In the genomic region with DNA sequence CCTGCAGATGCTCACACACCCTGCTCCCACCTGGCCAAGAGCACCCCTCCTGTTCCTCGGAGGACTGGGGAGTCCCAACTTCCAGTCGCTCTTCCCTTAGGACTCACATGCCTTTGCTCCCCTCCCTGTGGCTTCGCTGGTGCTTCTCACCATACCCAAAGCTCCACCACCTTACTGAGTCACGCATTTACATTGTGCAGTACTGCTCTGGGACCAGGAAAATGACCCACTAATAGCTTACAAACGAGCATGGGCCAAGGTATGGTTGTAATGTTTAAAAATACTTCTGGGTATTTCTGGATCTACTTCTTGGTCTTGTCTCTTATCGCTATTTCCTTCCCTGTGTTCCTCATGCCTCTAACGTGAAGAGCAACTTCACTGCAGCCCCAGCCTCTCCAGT, we compare ENCODE assay signal across 19 cellular contexts. TPM values are rescaled to one million over a fixed set of nuclear protein-coding genes. Genes with fewer than 3 reads are reported as not detected.
DNase-seq lines count a peak whose midpoint lies in the region; ATAC-seq lines count a peak whose summit lies in the region.
"Had no signal": no experiment of that assay in that cellular context is flagged by ENCODE, and none has a peak within 500 bp of the region (broad histone marks: within the 10 kb centered on the region; RNA-seq: fewer than 3 reads in every experiment).

No MANE protein-coding gene starts in this region.

- peak overlapping the region; percentile 50 for H3K27ac ChIP-seq in skeletal muscle tissue (ENCODE audit: low read depth, low read length)
- H3K27ac ChIP-seq: 22Rv1 had no signal

- peaks cover 9% of the 10 kb centered on the region for H3K36me3 Mint-ChIP-seq in natural killer cell treated with Interleukin-12 subunit alpha and Interleukin-12 subunit beta and Interleukin-15 and Interleukin-18, amount 100 ng/mL, for 72 hours

- no peak overlapping the region for H3K4me3 ChIP-seq in skeletal muscle tissue (ENCODE audit: low read length in 3 of 3)

- no peaks in the 10 kb centered on the region for H3K9me3 Mint-ChIP-seq in natural killer cell treated with Interleukin-12 subunit alpha and Interleukin-12 subunit beta and Interleukin-15 and Interleukin-18, amount 100 ng/mL, for 72 hours

- H3K4me3 Mint-ChIP-seq in natural killer cell treated with Interleukin-12 subunit alpha and Interleukin-12 subunit beta and Interleukin-15 and Interleukin-18, amount 100 ng/mL, for 72 hours = no peak overlapping the region
- H3K4me3 Mint-ChIP-seq: B cell had no signal

- peaks cover 3 to 17% of the 10 kb centered on the region in 2 donors for H3K4me1 Mint-ChIP-seq in natural killer cell treated with Interleukin-12 subunit alpha and Interleukin-12 subunit beta and Interleukin-15 and Interleukin-18, amount 100 ng/mL, for 72 hours (ENCODE audit: low read depth in 2 of 2)

- intact Hi-C loops in Right ventricle myocardium inferior (cut with DNase I) = no loop called here
- intact Hi-C loops in cardiac septum (cut with DNase I) = no loop called here

- H3K4me1 ChIP-seq in skeletal muscle tissue (ENCODE audit: control insufficient read depth in 3 of 3, insufficient read depth in 3 of 3, low read length in 3 of 3) = peaks cover 11 to 14% (median 11%) of the 10 kb centered on the region in 3 donors

- H3K27ac Mint-ChIP-seq in natural killer cell treated with Interleukin-12 subunit alpha and Interleukin-12 subunit beta and Interleukin-15 and Interleukin-18, amount 100 ng/mL, for 72 hours = no peak overlapping the region
- H3K27ac Mint-ChIP-seq: B cell had no signal

- H3K27me3 ChIP-seq in skeletal muscle tissue (ENCODE audit: control insufficient read depth in 3 of 3, insufficient read depth in 3 of 3, low read length in 3 of 3) = no peaks in the 10 kb centered on the region

- H3K9me3 ChIP-seq in skeletal muscle tissue (ENCODE audit: control insufficient read depth in 3 of 3, low read length in 3 of 3) = no peaks in the 10 kb centered on the region

- ATAC-seq in Right ventricle myocardium inferior = peak; percentile 49
- ATAC-seq in natural killer cell treated with Interleukin-12 subunit alpha and Interleukin-12 subunit beta and Interleukin-15 and Interleukin-18, amount 100 ng/mL, for 72 hours = no peak
- no peak for ATAC-seq in HG03097 (IDR thresholded peaks at IDR 0.05; ENCODE audit: low FRiP score, unreplicated experiment)
- ATAC-seq: PC-3 had no signal

- no peaks in the 10 kb centered on the region for H3K27me3 Mint-ChIP-seq in natural killer cell treated with Interleukin-12 subunit alpha and Interleukin-12 subunit beta and Interleukin-15 and Interleukin-18, amount 100 ng/mL, for 72 hours
- H3K27me3 Mint-ChIP-seq: B cell had no signal

- DNase-seq in Right ventricle myocardium inferior (ENCODE audit: missing footprints) = no peak
- no peak for DNase-seq in cardiac septum (ENCODE audit: low spot score)
- DNase-seq in islet precursor cell = peak; percentile 36
- DNase-seq in NK-92 (lab: John Stamatoyannopoulos, UW; ENCODE audit: unreplicated experiment) = no peak
- no peak for DNase-seq in natural killer cell treated with Interleukin-12 subunit alpha and Interleukin-12 subunit beta and Interleukin-15 and Interleukin-18, amount 100 ng/mL, for 72 hours (ENCODE audit: low spot score)
- DNase-seq in activated T-cell treated with anti-CD3 and anti-CD28 coated beads for 4 hours = no peak
- DNase-seq: COR-L47, DMS 273 treated with DMSO at 0.1 percent for 48 hours, DND-41, NCI-H1417 treated with DMSO at 0.1 percent for 48 hours, NCI-H1930, NCI-H345, NCI-H524 treated with DMSO at 0.1 percent for 48 hours, PC-3, RPMI8226 had no signal

- H3K9ac ChIP-seq in skeletal muscle tissue (ENCODE audit: low read depth in 1 of 3, low read length in 3 of 3) = peak overlapping the region in 1 of 3 donors; percentile 51

- H3K36me3 ChIP-seq in skeletal muscle tissue (ENCODE audit: control insufficient read depth in 3 of 3, insufficient read depth in 3 of 3, low read length in 3 of 3) = no peaks in the 10 kb centered on the region

RNA-seq across cellular contexts. Expression of a gene that starts 41.0 kb away (rescaled TPM):
- total RNA-seq in Right ventricle myocardium inferior = 1.8 TPM
- 1.8 TPM for total RNA-seq in cardiac septum
- total RNA-seq in skeletal muscle tissue = 1.6 TPM
- total RNA-seq in natural killer cell treated with Interleukin-12 subunit alpha and Interleukin-12 subunit beta and Interleukin-15 and Interleukin-18, amount 100 ng/mL, for 72 hours = 10 to 100 TPM in 1 of 2 donors, 1 to 10 TPM in 1; 8.3 to 34.0 TPM

RNA-seq across cellular contexts. Expression of a gene that starts 54.8 kb away (rescaled TPM):
- total RNA-seq in Right ventricle myocardium inferior = 4.1 TPM
- 6.9 TPM for total RNA-seq in cardiac septum
- 32.9 TPM for total RNA-seq in skeletal muscle tissue
- total RNA-seq in natural killer cell treated with Interleukin-12 subunit alpha and Interleukin-12 subunit beta and Interleukin-15 and Interleukin-18, amount 100 ng/mL, for 72 hours = 10 to 100 TPM; 26.9 to 55.9 TPM
